Comparison of ENCODE assay signal across 9 cellular contexts in the genomic region with DNA sequence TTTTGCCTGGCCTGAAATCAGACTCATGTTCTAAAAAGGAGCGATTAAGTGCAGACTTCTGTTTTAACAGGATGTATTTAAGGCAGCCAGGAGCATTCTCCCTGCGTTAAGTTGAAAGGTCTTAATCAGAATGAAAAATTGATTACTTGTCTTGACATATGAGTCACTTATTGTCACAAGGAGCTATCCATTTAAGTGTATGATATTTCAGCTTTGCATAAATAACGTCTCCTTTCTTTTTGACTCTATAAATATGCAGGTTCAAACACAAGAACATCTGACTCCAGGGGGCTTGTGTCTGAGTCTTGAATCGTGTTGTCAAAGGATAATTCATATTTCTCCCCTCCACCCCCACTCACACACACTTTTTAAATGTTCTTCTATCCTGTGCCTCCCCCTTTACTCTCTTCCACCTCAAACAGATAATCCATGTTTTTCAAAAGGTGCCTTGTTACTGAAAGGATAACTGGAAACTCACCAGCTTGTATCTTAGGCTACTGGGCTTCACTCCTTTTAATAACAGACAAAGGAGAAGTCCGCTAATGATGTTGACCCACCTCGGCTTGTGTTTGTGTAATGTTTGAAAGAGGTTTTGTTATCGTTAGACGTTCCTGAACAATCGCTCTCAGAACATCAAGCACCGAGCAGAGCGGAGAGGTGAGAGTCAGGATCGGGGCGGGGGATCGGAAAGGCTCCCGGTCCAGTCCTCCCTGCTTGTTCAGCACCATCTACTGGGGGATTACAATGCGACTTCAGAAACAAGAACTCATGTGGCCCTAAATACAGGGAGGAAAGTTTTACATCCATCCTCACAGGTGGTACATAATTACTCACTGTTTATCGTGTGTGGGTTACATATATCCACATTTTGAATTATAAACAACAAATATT.
DNase-seq lines count a peak whose midpoint lies in the region; ATAC-seq, FAIRE-seq and TF ChIP-seq lines count a peak whose summit lies in the region.
"Had no signal": no experiment of that assay in that cellular context is flagged by ENCODE, and none has a peak within 500 bp of the region (broad histone marks: within the 10 kb centered on the region; RNA-seq: fewer than 3 reads in every experiment).

No MANE protein-coding gene starts in this region.

- H3K27ac ChIP-seq in CD4-positive, alpha-beta T cell (ENCODE audit: low read depth, low read length), result no peak overlapping the region
- H3K27ac ChIP-seq in HUES6 (ENCODE audit: low read depth, low read length) (no peak overlapping the region), endothelial cell of umbilical vein (ENCODE audit: insufficient read depth, low read depth, low read length) (no peak overlapping the region), neural cell (ENCODE audit: low read length) (no peak overlapping the region), Karpas-422 (ENCODE audit: low read length) (no peak overlapping the region)

- TF ChIP-seq EP300 in neural cell (conservative IDR thresholded peaks at IDR 0.05; ENCODE audit: poor library complexity, severe bottlenecking), result peak; percentile 53

- intact Hi-C loops in CD4-positive, alpha-beta T cell (cut with DNase I, micrococcal nuclease), result loop anchor here (1.0 to 5.0 kb wide), 7 partner anchors 59 to 495 kb away; a partner anchor contains a TSS
- intact Hi-C loops in endothelial cell of umbilical vein (cut with micrococcal nuclease), result no loop called here

- H3K79me2 ChIP-seq in endothelial cell of umbilical vein (ENCODE audit: control insufficient read depth, insufficient read depth, low read length), result no peaks in the 10 kb centered on the region
- no peaks in the 10 kb centered on the region for H3K79me2 ChIP-seq in neural cell (replicated peaks; ENCODE audit: insufficient read depth, low read length)
- no peaks in the 10 kb centered on the region for H3K79me2 ChIP-seq in Karpas-422 (ENCODE audit: low read length)

- dilution Hi-C loops in endothelial cell of umbilical vein (cut with MboI; ENCODE audit: extremely low pct_ligation_motif_present, low sequenced_read_pairs), result no loop called here

- DNase-seq in CD4-positive, alpha-beta T cell, result peak; percentile 11 to 57 (median 38)
- peak; percentile 34 for DNase-seq in activated CD4-positive, alpha-beta T cell treated with anti-CD3 and anti-CD28 coated beads for 1 hour
- DNase-seq in endothelial cell of umbilical vein (ENCODE audit: low read depth, low spot score), result peak; percentile 23
- no peak for DNase-seq in Karpas-422
- no peak for DNase-seq in mucosa of gallbladder (ENCODE audit: low spot score)
- no peak for DNase-seq in SKM-1 (lab: John Stamatoyannopoulos, UW; ENCODE audit: unreplicated experiment)

- H2AFZ ChIP-seq in endothelial cell of umbilical vein (ENCODE audit: low read depth, low read length), result peak overlapping the region; percentile 37
- H2AFZ ChIP-seq in neural cell (ENCODE audit: low read depth, low read length), result no peak overlapping the region
- no peak overlapping the region for H2AFZ ChIP-seq in Karpas-422 (ENCODE audit: low read length)

- 0 out of 2 replicates have a peak, but pooled peaks cover 5% of the 10 kb centered on the region for H3K4me1 ChIP-seq in HUES6 (ENCODE audit: control insufficient read depth, insufficient read depth, low read length)
- peaks cover 3% of the 10 kb centered on the region for H3K4me1 ChIP-seq in endothelial cell of umbilical vein (ENCODE audit: control insufficient read depth, extremely low read depth, insufficient read depth, low read length)
- H3K4me1 ChIP-seq in Karpas-422 (ENCODE audit: low read length), result no peaks in the 10 kb centered on the region

- peak; percentile 29 for TF ChIP-seq CTCF in CD4-positive, alpha-beta T cell (IDR thresholded peaks at IDR 0.05)
- TF ChIP-seq CTCF in endothelial cell of umbilical vein (IDR thresholded peaks at IDR 0.05; ENCODE audit: extremely low read depth in 1 of 2, insufficient read depth in 1 of 2, low read depth in 1 of 2, low read length in 2 of 2) (no peak), neural cell (IDR thresholded peaks at IDR 0.05; ENCODE audit: poor library complexity, severe bottlenecking) (peak; percentile 72)

- no peaks in the 10 kb centered on the region for H3K9me3 Mint-ChIP-seq in CD4-positive, alpha-beta T cell

- ATAC-seq in CD4-positive, alpha-beta T cell (ENCODE audit: poor library complexity), result peak; percentile 95

- no peak for FAIRE-seq in endothelial cell of umbilical vein (lab: Jason Lieb, UNC)
- FAIRE-seq: islet of Langerhans had no signal

- no peaks in the 10 kb centered on the region for H3K27me3 ChIP-seq in CD4-positive, alpha-beta T cell (ENCODE audit: control insufficient read depth, insufficient read depth, low read length)
- H3K27me3 ChIP-seq in HUES6 (ENCODE audit: control insufficient read depth, insufficient read depth, low read length) (peaks cover 24% of the 10 kb centered on the region), endothelial cell of umbilical vein (ENCODE audit: control insufficient read depth in 2 of 2, insufficient read depth in 2 of 2, low read length in 2 of 2) (peaks cover 12 to 13% of the 10 kb centered on the region in 2 experiments), neural cell (ENCODE audit: insufficient read depth, low read depth, low read length) (no peaks in the 10 kb centered on the region), Karpas-422 (ENCODE audit: low read length) (no peaks in the 10 kb centered on the region)

- no peaks in the 10 kb centered on the region for H3K9me1 ChIP-seq in endothelial cell of umbilical vein (replicated peaks; ENCODE audit: control insufficient read depth, extremely low read depth, insufficient read depth, low read length)

- POLR2A ChIA-PET in CD4-positive, alpha-beta T cell (lab: Charles Lee), result interaction anchor here (0.6 to 1.3 kb wide), 3 partner anchors 47 to 342 kb away, joined by 3 to 6 read pairs (median 4); no protein-coding TSS in a partner anchor
- POLR2A ChIA-PET in endothelial cell of umbilical vein (lab: Charles Lee), result no interaction called here

- TF ChIP-seq POLR2A in endothelial cell of umbilical vein (IDR thresholded peaks at IDR 0.05; ENCODE audit: low read depth, low read length), result no peak

- no peaks in the 10 kb centered on the region for H3K9me3 ChIP-seq in CD4-positive, alpha-beta T cell (ENCODE audit: control insufficient read depth, low read length)
- H3K9me3 ChIP-seq in HUES6 (ENCODE audit: control insufficient read depth, insufficient read depth, low read depth, low read length) (no peaks in the 10 kb centered on the region), endothelial cell of umbilical vein (replicated peaks; ENCODE audit: control insufficient read depth, insufficient read depth, low read length) (no peaks in the 10 kb centered on the region), neural cell (ENCODE audit: low read length) (no peaks in the 10 kb centered on the region), Karpas-422 (ENCODE audit: low read length) (no peaks in the 10 kb centered on the region)

- BruUV-seq in endothelial cell of umbilical vein (replicated peaks; lab: Mats Ljungman, UMichigan), result no TSS peak

- H3F3A ChIP-seq in neural cell (ENCODE audit: insufficient read depth, low read length, poor library complexity, severe bottlenecking), result no peaks in the 10 kb centered on the region

- H3K27me3 Mint-ChIP-seq in CD4-positive, alpha-beta T cell, result no peaks in the 10 kb centered on the region

- H3K27ac Mint-ChIP-seq in CD4-positive, alpha-beta T cell, result no peak overlapping the region

- no peak overlapping the region for H3K9ac ChIP-seq in HUES6 (ENCODE audit: low read length)
- no peak overlapping the region for H3K9ac ChIP-seq in endothelial cell of umbilical vein (replicated peaks; ENCODE audit: extremely low read depth, insufficient read depth, low read length)
- no peak overlapping the region for H3K9ac ChIP-seq in neural cell (ENCODE audit: low read length)
- no peak overlapping the region for H3K9ac ChIP-seq in Karpas-422 (ENCODE audit: low read length)

- CTCF ChIA-PET in CD4-positive, alpha-beta T cell (lab: Charles Lee), result interaction anchor here (1.1 to 1.6 kb wide), 3 partner anchors 19 to 494 kb away, joined by 3 to 5 read pairs (median 3); no protein-coding TSS in a partner anchor
- CTCF ChIA-PET in endothelial cell of umbilical vein (lab: Charles Lee), result interaction anchor here (1.0 kb wide), 1 partner anchor 494 kb away, joined by 4 read pairs; no protein-coding TSS in a partner anchor

- TF ChIP-seq RAD21 in neural cell (conservative IDR thresholded peaks at IDR 0.05), result peak; percentile 74

- H3K4me3 ChIP-seq in HUES6 (ENCODE audit: low read depth, low read length), result peak overlapping the region; percentile 35
- H3K4me3 ChIP-seq in endothelial cell of umbilical vein (replicated peaks in 1 of 3; ENCODE audit: insufficient read depth in 1 of 3, low read depth in 1 of 3, low read length in 3 of 3), result no peak overlapping the region
- H3K4me3 ChIP-seq in neural cell (ENCODE audit: low read length), result peak overlapping the region; percentile 60
- H3K4me3 ChIP-seq in Karpas-422 (ENCODE audit: low read length), result no peak overlapping the region

- H4K20me1 ChIP-seq in endothelial cell of umbilical vein (replicated peaks; ENCODE audit: control insufficient read depth, extremely low read depth, insufficient read depth, low read length) (no peaks in the 10 kb centered on the region), neural cell (ENCODE audit: insufficient read depth) (no peaks in the 10 kb centered on the region), Karpas-422 (ENCODE audit: insufficient read depth, low read depth, low read length) (no peaks in the 10 kb centered on the region)

- H3K4me2 ChIP-seq in endothelial cell of umbilical vein (ENCODE audit: insufficient read depth, low read length) (peak overlapping the region; percentile 17), neural cell (ENCODE audit: low read length) (peak overlapping the region; percentile 53), Karpas-422 (ENCODE audit: low read depth, low read length, poor library complexity, severe bottlenecking) (no peak overlapping the region)

- H3K9me2 ChIP-seq in neural cell (ENCODE audit: insufficient read depth, low read length), result no peaks in the 10 kb centered on the region
- H3K9me2 ChIP-seq in Karpas-422 (replicated peaks; ENCODE audit: insufficient read depth, low read length), result no peaks in the 10 kb centered on the region

- peak overlapping the region; percentile 78 for H3K4me3 Mint-ChIP-seq in CD4-positive, alpha-beta T cell

- H3K36me3 Mint-ChIP-seq in CD4-positive, alpha-beta T cell (ENCODE audit: low read depth), result no peaks in the 10 kb centered on the region

- peaks cover 21% of the 10 kb centered on the region for H3K4me1 Mint-ChIP-seq in CD4-positive, alpha-beta T cell (ENCODE audit: low read depth)

- H3K36me3 ChIP-seq in HUES6 (ENCODE audit: control insufficient read depth, insufficient read depth, low read length) (no peaks in the 10 kb centered on the region), endothelial cell of umbilical vein (ENCODE audit: control insufficient read depth in 2 of 2, extremely low read depth in 1 of 2, insufficient read depth in 2 of 2, low read length in 2 of 2) (no peaks in the 10 kb centered on the region), neural cell (ENCODE audit: insufficient read depth, low read length) (no peaks in the 10 kb centered on the region), Karpas-422 (ENCODE audit: insufficient read depth, low read length) (no peaks in the 10 kb centered on the region)

TF ChIP-seq in neural cell, 6 proteins besides CTCF, POLR2A, EP300 and RAD21 (continues in another document):
- peak; percentile 75 for TF ChIP-seq SMC3 (conservative IDR thresholded peaks at IDR 0.05; ENCODE audit: poor library complexity)
- no peak for TF ChIP-seq TAF1 (IDR thresholded peaks at IDR 0.05; ENCODE audit: low read depth)

Comparison
In these comparisons a context has a peak if more than half of its experiments do, and no peak if none do; other contexts are left out.
1. DNase-seq: peak in CD4-positive, alpha-beta T cell (10 of 10), activated CD4-positive, alpha-beta T cell treated with anti-CD3 and anti-CD28 coated beads for 1 hour (single experiment) and endothelial cell of umbilical vein (single experiment); none in Karpas-422 (single experiment), mucosa of gallbladder (single experiment) and SKM-1 (single experiment).
2. CTCF ChIP-seq: peak in CD4-positive, alpha-beta T cell (single experiment) and neural cell (single experiment); none in endothelial cell of umbilical vein (0 of 2).
3. H3K4me3 ChIP-seq: peak in HUES6 (single experiment) and neural cell (single experiment); none in endothelial cell of umbilical vein (0 of 3) and Karpas-422 (single experiment).